ENCODE assay signal across 8 cellular contexts in genomic region chr16:30953511-30954124, GRCh38. TPM values are rescaled to one million over a fixed set of nuclear protein-coding genes. Genes with fewer than 3 reads are reported as not detected.
A peak's percentile ranks its signal among the peaks of the same experiment; 100 is the strongest.
DNase-seq lines count a peak whose midpoint lies in the region; ATAC-seq lines count a peak whose summit lies in the region.

No MANE protein-coding gene starts in this region.

- no peaks in the 10 kb centered on the region for H3K9me3 ChIP-seq in KOPT-K1 (ENCODE audit: insufficient read depth, low read length, poor library complexity, severe bottlenecking)

- no peak for ATAC-seq in HG02571 (IDR thresholded peaks at IDR 0.05; ENCODE audit: unreplicated experiment)
- no peak for ATAC-seq in GM21825 (IDR thresholded peaks at IDR 0.05; ENCODE audit: unreplicated experiment)

- peak; percentile 80 for DNase-seq in DMS53 (lab: John Stamatoyannopoulos, UW)
- peak; percentile 62 for DNase-seq in RPMI7951 (ENCODE audit: low read depth)
- DNase-seq in activated effector memory CD4-positive, alpha-beta T cell treated with Interleukin-2 at 50 U/mL for 16 hours, result peak; percentile 44
- peak; percentile 57 for DNase-seq in foreskin melanocyte
- DNase-seq in putamen (ENCODE audit: low spot score), result peak; percentile 70

- no peaks in the 10 kb centered on the region for H3K36me3 ChIP-seq in KOPT-K1 (ENCODE audit: insufficient read depth, low read length)

- peak overlapping the region; percentile 62 for H3K27ac ChIP-seq in KOPT-K1 (ENCODE audit: low read depth, low read length, poor library complexity, severe bottlenecking)

RNA-seq across cellular contexts. Expression of gene SETD1A, which starts 3.9 kb away (rescaled TPM):
- 1.1 and 1.2 TPM in 2 replicates for total RNA-seq in RPMI7951 (2014; rRNA removed; shearing (Covaris generic))

RNA-seq across cellular contexts. Expression of gene ORAI3, which starts 4.8 kb away (rescaled TPM):
- total RNA-seq in RPMI7951 (2014; rRNA removed; shearing (Covaris generic)), result 28.5 and 41.6 TPM in 2 replicates

RNA-seq across cellular contexts. Expression of gene FBXL19, which starts 30.2 kb away (rescaled TPM):
- total RNA-seq in RPMI7951 (2014; rRNA removed; shearing (Covaris generic)), result 3.7 and 8.1 TPM in 2 replicates

RNA-seq across cellular contexts. Expression of gene HSD3B7, which starts 31.4 kb away (rescaled TPM):
- total RNA-seq in RPMI7951 (2014; rRNA removed; shearing (Covaris generic)), result 10.9 and 16.3 TPM in 2 replicates

RNA-seq across cellular contexts. Expression of gene STX1B, which starts 56.8 kb away (rescaled TPM):
- total RNA-seq in RPMI7951 (2014; rRNA removed; shearing (Covaris generic)), result 0.29 and 0.60 TPM in 2 replicates
